Comparison of ENCODE assay signal across 8 cellular contexts in the genomic region with DNA sequence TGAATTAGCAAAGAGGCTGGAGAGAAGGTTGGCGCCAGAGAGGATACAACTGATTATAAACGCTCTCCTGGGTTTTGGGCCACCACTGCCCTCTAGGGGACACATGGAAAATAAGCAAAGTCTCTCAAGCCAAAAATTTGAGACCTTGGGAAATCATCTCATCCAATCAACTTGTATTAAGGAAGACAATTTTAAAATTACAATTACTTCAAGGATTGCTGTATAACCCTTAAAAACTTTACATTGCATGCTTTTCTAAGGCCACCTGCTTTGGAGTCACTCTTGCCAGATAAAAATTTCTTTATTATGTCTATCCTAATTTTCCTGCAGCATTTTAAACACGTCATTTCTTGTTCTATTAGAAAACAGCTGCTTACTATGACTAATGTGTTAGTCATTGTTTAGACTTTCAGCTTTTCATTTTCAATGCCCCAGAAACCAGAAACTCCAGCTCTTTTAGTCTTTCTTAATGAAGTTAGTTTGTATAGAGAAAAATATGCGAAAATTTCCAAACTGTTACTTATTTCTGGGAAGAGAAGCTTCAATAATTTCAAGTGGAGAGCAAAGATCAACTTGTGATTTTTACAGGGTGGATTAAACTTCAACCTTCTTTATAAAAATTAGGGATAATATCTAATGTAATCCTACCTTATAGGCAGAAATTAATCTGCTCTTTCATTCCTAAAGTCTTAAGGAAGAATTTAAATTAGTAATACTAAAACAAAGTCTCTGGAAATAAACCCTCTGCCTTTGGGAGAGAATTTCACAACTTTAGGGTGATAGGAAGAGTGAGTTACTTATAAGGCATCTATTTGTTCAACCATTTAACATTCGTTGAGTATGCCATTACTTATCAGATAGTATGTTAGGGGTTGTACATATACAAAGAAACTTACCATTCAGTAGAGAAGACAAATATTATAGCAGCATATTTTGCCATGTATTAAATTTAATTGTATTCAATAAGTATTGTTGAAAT. TPM values are rescaled to one million over a fixed set of nuclear protein-coding genes. Genes with fewer than 3 reads are reported as not detected.
DNase-seq lines count a peak whose midpoint lies in the region; ATAC-seq and TF ChIP-seq lines count a peak whose summit lies in the region.

No MANE protein-coding gene starts in this region.

- CTCF ChIA-PET in PC-3 (lab: Charles Lee): interaction anchor here (0.5 to 1.1 kb wide), 13 partner anchors 22 to 356 kb away, joined by 3 to 13 read pairs (median 5); no protein-coding TSS in a partner anchor

- no TSS peak for BruUV-seq in PC-3 (replicated peaks; lab: Mats Ljungman, UMichigan)

- no peaks in the 10 kb centered on the region for H3K9me3 Mint-ChIP-seq in stimulated activated memory B cell treated with anti-CD40 and anti-IgM and Interleukin-4, amounts not matched to agents 10 μg/mL and 1 μg/mL and 100 μg/mL, for 72 hours

- peak overlapping the region; percentile 45 for H3K4me3 ChIP-seq in ACC112 (ENCODE audit: low read depth, low read length)
- H3K4me3 ChIP-seq in GM12865 (ENCODE audit: low read depth, low read length): no peak overlapping the region
- peak overlapping the region; percentile 24 for H3K4me3 ChIP-seq in PC-3 (ENCODE audit: low read length)
- H3K4me3 ChIP-seq in adrenal gland: peak overlapping the region in 1 of 4 donors; percentile 32
- no peak overlapping the region for H3K4me3 ChIP-seq in parathyroid adenoma (ENCODE audit: low read depth, low read length)

- H3K79me2 ChIP-seq in ACC112 (ENCODE audit: control insufficient read depth, insufficient read depth, low read length, unreplicated experiment) (no peaks in the 10 kb centered on the region), PC-3 (ENCODE audit: low read length) (no peaks in the 10 kb centered on the region), parathyroid adenoma (no peaks in the 10 kb centered on the region)

- H3K36me3 Mint-ChIP-seq in stimulated activated memory B cell treated with anti-CD40 and anti-IgM and Interleukin-4, amounts not matched to agents 10 μg/mL and 1 μg/mL and 100 μg/mL, for 72 hours: no peaks in the 10 kb centered on the region

- TF ChIP-seq POLR2A in adrenal gland (IDR thresholded peaks at IDR 0.05): peak in 1 of 2 donors; percentile 38

- peaks cover 26% of the 10 kb centered on the region for H3K4me1 Mint-ChIP-seq in stimulated activated memory B cell treated with anti-CD40 and anti-IgM and Interleukin-4, amounts not matched to agents 10 μg/mL and 1 μg/mL and 100 μg/mL, for 72 hours

- H3K4me2 ChIP-seq in PC-3 (ENCODE audit: low read length): peak overlapping the region; percentile 61
- H3K4me2 ChIP-seq in parathyroid adenoma (ENCODE audit: low read length): no peak overlapping the region

- peak; percentile 59 for DNase-seq in GM12865 (ENCODE audit: low read depth)
- peak; percentile 67 for DNase-seq in HPDE6-E6E7 (ENCODE audit: extremely low spot score)
- DNase-seq in PC-3: peak; percentile 98
- peak; percentile 77 to 90 (median 82) for DNase-seq in adrenal gland
- DNase-seq in Right ventricle myocardium superior: peak; percentile 59

- no peak overlapping the region for H3K27ac Mint-ChIP-seq in stimulated activated memory B cell treated with anti-CD40 and anti-IgM and Interleukin-4, amounts not matched to agents 10 μg/mL and 1 μg/mL and 100 μg/mL, for 72 hours

- H3K27ac ChIP-seq in ACC112 (ENCODE audit: low read depth, low read length): peak overlapping the region; percentile 92
- H3K27ac ChIP-seq in PC-3 (ENCODE audit: low read length): peak overlapping the region; percentile 44
- H3K27ac ChIP-seq in adrenal gland: peak overlapping the region; percentile 59 to 86 (median 72)
- no peak overlapping the region for H3K27ac ChIP-seq in parathyroid adenoma

- peak overlapping the region; percentile 40 for H2AFZ ChIP-seq in ACC112 (ENCODE audit: low read length, unreplicated experiment)
- peak overlapping the region; percentile 30 for H2AFZ ChIP-seq in PC-3 (ENCODE audit: low read length)
- no peak overlapping the region for H2AFZ ChIP-seq in parathyroid adenoma

- H3K36me3 ChIP-seq in ACC112 (ENCODE audit: insufficient read depth, low read length): no peaks in the 10 kb centered on the region
- no peaks in the 10 kb centered on the region for H3K36me3 ChIP-seq in PC-3 (ENCODE audit: low read depth, low read length)
- no peaks in the 10 kb centered on the region for H3K36me3 ChIP-seq in adrenal gland (replicated peaks in 1 of 2)
- H3K36me3 ChIP-seq in parathyroid adenoma (ENCODE audit: control insufficient read depth, insufficient read depth, low read length): no peaks in the 10 kb centered on the region

- ATAC-seq in PC-3 (peak; percentile 86), Right ventricle myocardium superior (ENCODE audit: poor library complexity) (peak; percentile 93)
- ATAC-seq in stimulated activated memory B cell treated with anti-CD40 and anti-IgM and Interleukin-4, amounts not matched to agents 10 μg/mL and 1 μg/mL and 100 μg/mL, for 72 hours: no peak

- H3K4me3 Mint-ChIP-seq in stimulated activated memory B cell treated with anti-CD40 and anti-IgM and Interleukin-4, amounts not matched to agents 10 μg/mL and 1 μg/mL and 100 μg/mL, for 72 hours: no peak overlapping the region

- peaks cover 4% of the 10 kb centered on the region for H3F3A ChIP-seq in PC-3 (ENCODE audit: low read length, unreplicated experiment)

- H3K9ac ChIP-seq in PC-3 (ENCODE audit: low read length) (peak overlapping the region; percentile 6; the same call in 1 of the 2 replicates), parathyroid adenoma (no peak overlapping the region)

- intact Hi-C loops in PC-3 (cut with micrococcal nuclease): loop anchor here (1.0 to 5.0 kb wide), 10 partner anchors 8 to 320 kb away; no protein-coding TSS in a partner anchor
- intact Hi-C loops in adrenal gland (cut with DNase I): loop anchor here (5.0 to 10.0 kb wide), 2 partner anchors 147 to 320 kb away; no protein-coding TSS in a partner anchor
- intact Hi-C loops in Right ventricle myocardium superior (cut with DNase I): loop anchor here (2.0 to 5.0 kb wide), 2 partner anchors 82 to 148 kb away; no protein-coding TSS in a partner anchor

- H3K27me3 ChIP-seq in ACC112 (ENCODE audit: insufficient read depth, low read length) (no peaks in the 10 kb centered on the region), PC-3 (ENCODE audit: low read length) (no peaks in the 10 kb centered on the region), adrenal gland (no peaks in the 10 kb centered on the region), parathyroid adenoma (ENCODE audit: control insufficient read depth, insufficient read depth, low read length) (no peaks in the 10 kb centered on the region)

- H4K20me1 ChIP-seq in PC-3 (ENCODE audit: low read length): no peaks in the 10 kb centered on the region

- 0 out of 2 replicates have a peak, but pooled peaks cover 5% of the 10 kb centered on the region for H3K9me2 ChIP-seq in PC-3 (replicated peaks; ENCODE audit: low read length)

- H3K27me3 Mint-ChIP-seq in stimulated activated memory B cell treated with anti-CD40 and anti-IgM and Interleukin-4, amounts not matched to agents 10 μg/mL and 1 μg/mL and 100 μg/mL, for 72 hours: peaks cover 31% of the 10 kb centered on the region

- H3K4me1 ChIP-seq in ACC112 (ENCODE audit: control insufficient read depth, insufficient read depth, low read length, unreplicated experiment) (peaks cover 29% of the 10 kb centered on the region), PC-3 (ENCODE audit: insufficient read depth, low read length) (peaks cover 37% of the 10 kb centered on the region), adrenal gland (replicated peaks in 1 of 2) (peaks cover 10 to 33% of the 10 kb centered on the region in 2 donors), parathyroid adenoma (no peaks in the 10 kb centered on the region)

- TF ChIP-seq CTCF in GM12865 (IDR thresholded peaks at IDR 0.05; ENCODE audit: insufficient read depth, low read depth, low read length, missing control alignments) (peak; percentile 79), PC-3 (conservative IDR thresholded peaks at IDR 0.05; ENCODE audit: low read depth, low read length) (peak; percentile 100), adrenal gland (IDR thresholded peaks at IDR 0.05) (peak; percentile 78 to 93 (median 87)), parathyroid adenoma (IDR thresholded peaks at IDR 0.05) (peak; percentile 84)

- H3K9me3 ChIP-seq in PC-3 (ENCODE audit: low read length) (no peaks in the 10 kb centered on the region), adrenal gland (replicated peaks in 1 of 3) (no peaks in the 10 kb centered on the region), parathyroid adenoma (ENCODE audit: control insufficient read depth, low read length) (no peaks in the 10 kb centered on the region)

- WGBS in adrenal gland, 4 donors: 16 to 19% (median 16%) methylated on average over 5 of the region's 5 CpGs

- POLR2A ChIA-PET in PC-3 (lab: Charles Lee; ENCODE audit: unreplicated experiment): interaction anchor here (0.5 to 1.0 kb wide), 5 partner anchors 21 to 769 kb away, joined by 3 to 4 read pairs (median 3); no protein-coding TSS in a partner anchor

RNA-seq across cellular contexts. Expression of a gene that starts 20.6 kb away (rescaled TPM):
- total RNA-seq in PC-3 (2014; rRNA removed) (6.7 and 7.0 TPM in 2 replicates), adrenal gland (10 to 100 TPM; 16.0 to 46.6 (median 30.3) TPM), Right ventricle myocardium superior (13.0 TPM)
- polyA plus RNA-seq in adrenal gland: 10 to 100 TPM in 2 of 3 donors, 1 to 10 TPM in 1; 7.9 to 17.8 (median 16.2) TPM

Comparison
In these comparisons a context has a peak if more than half of its experiments do, and no peak if none do; other contexts are left out.
1. H3K4me3 ChIP-seq: peak in ACC112 (single experiment) and PC-3 (single experiment); none in GM12865 (single experiment) and parathyroid adenoma (single experiment).
2. Peak in every context shown above with its lines, with median percentiles within 50 percentile points of each other: DNase-seq and CTCF ChIP-seq.